In genomic region chr3:40340541-40341170, GRCh38 we compare ENCODE assay signal across 26 cellular contexts. TPM values are rescaled to one million over a fixed set of nuclear protein-coding genes. Genes with fewer than 3 reads are reported as not detected.
"Had no signal": no experiment of that assay in that cellular context is flagged by ENCODE, and none has a peak within 500 bp of the region (broad histone marks: within the 10 kb centered on the region; RNA-seq: fewer than 3 reads in every experiment).

No MANE protein-coding gene starts in this region.

- H3K27me3 ChIP-seq: hepatocyte, pancreas, tibial nerve, uterus had no signal

- H3K4me1 Mint-ChIP-seq: mesothelial cell of epicardium; stimulated activated memory B cell treated with anti-CD40 and anti-IgM and Interleukin-4, amounts not matched to agents 10 μg/mL and 1 μg/mL and 100 μg/mL, for 72 hours; stimulated activated naive CD8-positive, alpha-beta T cell treated with anti-CD3 and anti-CD28 coated beads, Interleukin-15, amount 100 ng/mL, for 72 hours had no signal

- H3K4me2 ChIP-seq: hepatocyte, smooth muscle cell had no signal

- H3K36me3 Mint-ChIP-seq: mesothelial cell of epicardium; naive thymus-derived CD4-positive, alpha-beta T cell; natural killer cell treated with Interleukin-12 subunit alpha and Interleukin-12 subunit beta and Interleukin-15 and Interleukin-18, amount 100 ng/mL, for 72 hours; stimulated activated memory B cell treated with anti-CD40 and anti-IgM and Interleukin-4, amounts not matched to agents 10 μg/mL and 1 μg/mL and 100 μg/mL, for 72 hours; type B pancreatic cell had no signal

- DNase-seq: islet precursor cell; left ventricle myocardium inferior; mesendoderm; naive thymus-derived CD4-positive, alpha-beta T cell; pancreas; posterior cingulate gyrus; retina; right cardiac atrium; stimulated activated CD4-positive, alpha-beta T cell treated with anti-CD3 and anti-CD28 coated beads, Interleukin-1b, Interleukin-23, amount 100 ng/mL, for 48 hours; stimulated activated CD4-positive, alpha-beta T cell treated with anti-CD3 and anti-CD28 coated beads, Interleukin-2, amount 100 ng/mL, for 48 hours; stimulated activated CD4-positive, alpha-beta T cell treated with anti-CD3 and anti-CD28 coated beads, Interleukin-4, amount 100 ng/mL, for 4 hours; stimulated activated CD8-positive, alpha-beta memory T cell treated with anti-CD3 and anti-CD28 coated beads, Interleukin-4, amount 100 ng/mL, for 48 hours; stimulated activated naive CD4-positive, alpha-beta T cell treated with Interleukin-2 at 50 U/mL for 16 hours; stimulated activated naive CD8-positive, alpha-beta T cell treated with anti-CD3 and anti-CD28 coated beads, Interleukin-15, amount 100 ng/mL, for 72 hours; substantia nigra; uterus had no signal

- H3K27ac Mint-ChIP-seq: mesothelial cell of epicardium; natural killer cell treated with Interleukin-12 subunit alpha and Interleukin-12 subunit beta and Interleukin-15 and Interleukin-18, amount 100 ng/mL, for 72 hours; stimulated activated memory B cell treated with anti-CD40 and anti-IgM and Interleukin-4, amounts not matched to agents 10 μg/mL and 1 μg/mL and 100 μg/mL, for 72 hours; stimulated activated naive CD8-positive, alpha-beta T cell treated with anti-CD3 and anti-CD28 coated beads, Interleukin-15, amount 100 ng/mL, for 72 hours; type B pancreatic cell had no signal

- H3K4me3 ChIP-seq: hepatocyte, left ventricle myocardium inferior, lung, pancreas, prostate gland, smooth muscle cell, tibial nerve, uterus had no signal

- H3K79me2 ChIP-seq: hepatocyte had no signal

- FAIRE-seq: pancreas had no signal

- ATAC-seq: naive thymus-derived CD4-positive, alpha-beta T cell; natural killer cell treated with Interleukin-12 subunit alpha and Interleukin-12 subunit beta and Interleukin-15 and Interleukin-18, amount 100 ng/mL, for 72 hours; pancreas; right cardiac atrium; sciatic nerve; stimulated activated memory B cell treated with anti-CD40 and anti-IgM and Interleukin-4, amounts not matched to agents 10 μg/mL and 1 μg/mL and 100 μg/mL, for 72 hours; stimulated activated naive CD8-positive, alpha-beta T cell treated with anti-CD3 and anti-CD28 coated beads, Interleukin-15, amount 100 ng/mL, for 72 hours had no signal

- H3K27ac ChIP-seq: hepatocyte, left ventricle myocardium inferior, pancreas, prostate gland, tibial nerve, uterus had no signal

- H3K4me1 ChIP-seq: left ventricle myocardium inferior, pancreas, prostate gland, tibial nerve, uterus had no signal

- H2AFZ ChIP-seq: hepatocyte had no signal

- H3K27me3 Mint-ChIP-seq: stimulated activated memory B cell treated with anti-CD40 and anti-IgM and Interleukin-4, amounts not matched to agents 10 μg/mL and 1 μg/mL and 100 μg/mL, for 72 hours; stimulated activated naive CD8-positive, alpha-beta T cell treated with anti-CD3 and anti-CD28 coated beads, Interleukin-15, amount 100 ng/mL, for 72 hours had no signal

- H3K36me3 ChIP-seq: left ventricle myocardium inferior, pancreas, prostate gland, tibial nerve, uterus had no signal

- H3K4me3 Mint-ChIP-seq: mesothelial cell of epicardium; naive thymus-derived CD4-positive, alpha-beta T cell; natural killer cell treated with Interleukin-12 subunit alpha and Interleukin-12 subunit beta and Interleukin-15 and Interleukin-18, amount 100 ng/mL, for 72 hours; stimulated activated memory B cell treated with anti-CD40 and anti-IgM and Interleukin-4, amounts not matched to agents 10 μg/mL and 1 μg/mL and 100 μg/mL, for 72 hours; stimulated activated naive CD8-positive, alpha-beta T cell treated with anti-CD3 and anti-CD28 coated beads, Interleukin-15, amount 100 ng/mL, for 72 hours; type B pancreatic cell had no signal

- H3K9me3 Mint-ChIP-seq: natural killer cell treated with Interleukin-12 subunit alpha and Interleukin-12 subunit beta and Interleukin-15 and Interleukin-18, amount 100 ng/mL, for 72 hours; stimulated activated memory B cell treated with anti-CD40 and anti-IgM and Interleukin-4, amounts not matched to agents 10 μg/mL and 1 μg/mL and 100 μg/mL, for 72 hours; stimulated activated naive CD8-positive, alpha-beta T cell treated with anti-CD3 and anti-CD28 coated beads, Interleukin-15, amount 100 ng/mL, for 72 hours; type B pancreatic cell had no signal

- H3K9me3 ChIP-seq: left ventricle myocardium inferior, pancreas, prostate gland, tibial nerve, uterus had no signal

RNA-seq across cellular contexts. Expression of gene ENTPD3, which starts 46.3 kb away (rescaled TPM):
- total RNA-seq: naive thymus-derived CD4-positive, alpha-beta T cell; natural killer cell treated with Interleukin-12 subunit alpha and Interleukin-12 subunit beta and Interleukin-15 and Interleukin-18, amount 100 ng/mL, for 72 hours had no signal
- polyA plus RNA-seq: naive thymus-derived CD4-positive, alpha-beta T cell had no signal
